ENCODE assay signal across 21 cellular contexts in the genomic region with DNA sequence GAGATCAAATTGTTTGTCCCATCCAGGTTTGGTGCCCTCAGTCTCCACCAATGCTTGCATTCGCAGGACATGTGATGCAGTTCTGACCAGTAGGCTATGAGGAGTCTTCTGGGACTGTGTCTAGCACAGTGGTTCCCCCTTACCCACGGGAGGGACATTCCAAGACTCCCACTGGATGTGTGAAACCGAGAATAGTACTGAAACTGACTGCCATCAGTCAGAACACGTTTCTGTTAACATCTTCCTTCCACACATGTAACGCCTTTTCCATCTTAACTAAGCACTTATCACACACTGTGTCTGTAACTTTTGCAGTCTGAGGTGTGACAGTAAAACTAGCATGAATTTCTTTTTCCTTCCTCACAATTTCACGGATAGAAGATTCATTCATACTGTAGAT.
DNase-seq lines count a peak whose midpoint lies in the region; ATAC-seq and TF ChIP-seq lines count a peak whose summit lies in the region.
"Had no signal": no experiment of that assay in that cellular context is flagged by ENCODE, and none has a peak within 500 bp of the region (broad histone marks: within the 10 kb centered on the region; RNA-seq: fewer than 3 reads in every experiment).

No MANE protein-coding gene starts in this region.

- no peak for DNase-seq in activated T-cell treated with anti-CD3 and anti-CD28 coated beads, Interleukin-2, amount 50 U/mL, for 24 hours
- no peak for DNase-seq in activated T-cell treated with anti-CD3 and anti-CD28 coated beads, Interleukin-2, amount 50 U/mL, for 1 hour
- DNase-seq in activated naive CD8-positive, alpha-beta T cell treated with anti-CD3 and anti-CD28 coated beads, Interleukin-2, amount 50 U/mL, for 24 hours: peak; percentile 12
- no peak for DNase-seq in hepatocyte (ENCODE audit: low spot score)
- no peak for DNase-seq in putamen (ENCODE audit: low spot score)
- DNase-seq in SK-N-DZ (ENCODE audit: low spot score): no peak
- DNase-seq: ACHN; activated B cell treated with CpG ODN at 0.5 μM for 24 hours; activated naive CD4-positive, alpha-beta T cell treated with anti-CD3 and anti-CD28 coated beads, Interleukin-2, amount 10 ng/mL, durations not matched to agents 7 days and 5 days; cerebellar nuclear complex; DMS 273 treated with DMSO at 0.1 percent for 48 hours; esophagus squamous epithelium; mesenchymal stem cell; NCI-H2081; pancreas; stomach had no signal

- no peaks in the 10 kb centered on the region for H4K20me1 ChIP-seq in hepatocyte (ENCODE audit: insufficient read depth, poor library complexity, severe bottlenecking)

- no peak overlapping the region for H3K27ac ChIP-seq in hepatocyte
- H3K27ac ChIP-seq: esophagus squamous epithelium, GM23248, HL-60, pancreas, SK-N-MC, stomach had no signal

- no peak overlapping the region for H2AFZ ChIP-seq in hepatocyte
- H2AFZ ChIP-seq: GM23248 had no signal

- H3K4me1 ChIP-seq in hepatocyte (ENCODE audit: insufficient read depth): no peaks in the 10 kb centered on the region
- H3K4me1 ChIP-seq: esophagus squamous epithelium, pancreas, stomach had no signal

- H3K4me3 ChIP-seq in hepatocyte: no peak overlapping the region
- H3K4me3 ChIP-seq: esophagus squamous epithelium, GM23248, pancreas, SK-N-MC, stomach had no signal

- H3K79me2 ChIP-seq in hepatocyte: no peaks in the 10 kb centered on the region

- H3K36me3 Mint-ChIP-seq in activated T-cell treated with anti-CD3 and anti-CD28 coated beads, Interleukin-2, amount 50 U/mL, for 24 hours (ENCODE audit: low read depth): no peaks in the 10 kb centered on the region
- H3K36me3 Mint-ChIP-seq in activated naive CD8-positive, alpha-beta T cell treated with anti-CD3 and anti-CD28 coated beads, Interleukin-2, amount 50 U/mL, for 24 hours (ENCODE audit: low read depth): peaks cover 3% of the 10 kb centered on the region
- H3K36me3 Mint-ChIP-seq: activated naive CD4-positive, alpha-beta T cell treated with anti-CD3 and anti-CD28 coated beads, Interleukin-2, amount 10 ng/mL, durations not matched to agents 7 days and 5 days had no signal

- no peaks in the 10 kb centered on the region for H3K27me3 Mint-ChIP-seq in activated T-cell treated with anti-CD3 and anti-CD28 coated beads, Interleukin-2, amount 50 U/mL, for 24 hours
- H3K27me3 Mint-ChIP-seq in activated naive CD8-positive, alpha-beta T cell treated with anti-CD3 and anti-CD28 coated beads, Interleukin-2, amount 50 U/mL, for 24 hours: no peaks in the 10 kb centered on the region
- H3K27me3 Mint-ChIP-seq: activated B cell treated with CpG ODN at 0.5 μM for 24 hours had no signal

- no peaks in the 10 kb centered on the region for H3K9me3 Mint-ChIP-seq in activated T-cell treated with anti-CD3 and anti-CD28 coated beads, Interleukin-2, amount 50 U/mL, for 24 hours
- H3K9me3 Mint-ChIP-seq in activated naive CD8-positive, alpha-beta T cell treated with anti-CD3 and anti-CD28 coated beads, Interleukin-2, amount 50 U/mL, for 24 hours: no peaks in the 10 kb centered on the region
- H3K9me3 Mint-ChIP-seq: activated B cell treated with CpG ODN at 0.5 μM for 24 hours; activated naive CD4-positive, alpha-beta T cell treated with anti-CD3 and anti-CD28 coated beads, Interleukin-2, amount 10 ng/mL, durations not matched to agents 7 days and 5 days had no signal

- H3K27ac Mint-ChIP-seq in activated T-cell treated with anti-CD3 and anti-CD28 coated beads, Interleukin-2, amount 50 U/mL, for 24 hours: peak overlapping the region; percentile 77
- peak overlapping the region; percentile 83 for H3K27ac Mint-ChIP-seq in activated naive CD8-positive, alpha-beta T cell treated with anti-CD3 and anti-CD28 coated beads, Interleukin-2, amount 50 U/mL, for 24 hours
- H3K27ac Mint-ChIP-seq: activated B cell treated with CpG ODN at 0.5 μM for 24 hours; activated naive CD4-positive, alpha-beta T cell treated with anti-CD3 and anti-CD28 coated beads, Interleukin-2, amount 10 ng/mL, durations not matched to agents 7 days and 5 days had no signal

- no peak overlapping the region for H3K4me2 ChIP-seq in hepatocyte

- H3K27me3 ChIP-seq in hepatocyte: no peaks in the 10 kb centered on the region
- H3K27me3 ChIP-seq: esophagus squamous epithelium, pancreas had no signal

- H3K9me2 ChIP-seq in hepatocyte (replicated peaks; ENCODE audit: insufficient read depth): no peaks in the 10 kb centered on the region

- no peak for TF ChIP-seq CTCF in hepatocyte (IDR thresholded peaks at IDR 0.05; ENCODE audit: poor library complexity)

- H3K9me3 ChIP-seq in hepatocyte (ENCODE audit: low read depth): no peaks in the 10 kb centered on the region
- H3K9me3 ChIP-seq: esophagus squamous epithelium, pancreas, stomach had no signal

- ATAC-seq in GM21390 (IDR thresholded peaks at IDR 0.05; ENCODE audit: unreplicated experiment) (peak; percentile 47), HG02973 (IDR thresholded peaks at IDR 0.05; ENCODE audit: unreplicated experiment) (peak; percentile 66)
- peak; percentile 67 for ATAC-seq in activated naive CD8-positive, alpha-beta T cell treated with anti-CD3 and anti-CD28 coated beads, Interleukin-2, amount 50 U/mL, for 24 hours
- ATAC-seq: pancreas had no signal

- H3K4me3 Mint-ChIP-seq in activated T-cell treated with anti-CD3 and anti-CD28 coated beads, Interleukin-2, amount 50 U/mL, for 24 hours: peak overlapping the region; percentile 1
- peak overlapping the region; percentile 13 for H3K4me3 Mint-ChIP-seq in activated naive CD8-positive, alpha-beta T cell treated with anti-CD3 and anti-CD28 coated beads, Interleukin-2, amount 50 U/mL, for 24 hours
- H3K4me3 Mint-ChIP-seq: activated B cell treated with CpG ODN at 0.5 μM for 24 hours; activated naive CD4-positive, alpha-beta T cell treated with anti-CD3 and anti-CD28 coated beads, Interleukin-2, amount 10 ng/mL, durations not matched to agents 7 days and 5 days had no signal

- H3K4me1 Mint-ChIP-seq in activated T-cell treated with anti-CD3 and anti-CD28 coated beads, Interleukin-2, amount 50 U/mL, for 24 hours (ENCODE audit: low read depth): peaks cover 28% of the 10 kb centered on the region
- H3K4me1 Mint-ChIP-seq in activated naive CD8-positive, alpha-beta T cell treated with anti-CD3 and anti-CD28 coated beads, Interleukin-2, amount 50 U/mL, for 24 hours: peaks cover 27% of the 10 kb centered on the region
- H3K4me1 Mint-ChIP-seq: activated naive CD4-positive, alpha-beta T cell treated with anti-CD3 and anti-CD28 coated beads, Interleukin-2, amount 10 ng/mL, durations not matched to agents 7 days and 5 days had no signal

- 91% methylated on average over 6 of the region's 6 CpGs for WGBS in hepatocyte (ENCODE audit: low lambda C conversion rate, missing lambda C conversion rate)

- H3K36me3 ChIP-seq in hepatocyte (replicated peaks; ENCODE audit: insufficient read depth, low read depth): no peaks in the 10 kb centered on the region
- H3K36me3 ChIP-seq: esophagus squamous epithelium, pancreas, stomach had no signal
